ENCODE assay signal across 15 cellular contexts in genomic region chr10:12499587-12499986, GRCh38.
DNase-seq lines count a peak whose midpoint lies in the region; ATAC-seq, FAIRE-seq and TF ChIP-seq lines count a peak whose summit lies in the region.
"Had no signal": no experiment of that assay in that cellular context is flagged by ENCODE, and none has a peak within 500 bp of the region (broad histone marks: within the 10 kb centered on the region; RNA-seq: fewer than 3 reads in every experiment).

No MANE protein-coding gene starts in this region.

- H3K27ac ChIP-seq in caudate nucleus (ENCODE audit: low read depth, low read length) (peak overlapping the region; percentile 59), kidney (ENCODE audit: low read depth in 2 of 2, low read length in 2 of 2) (no peak overlapping the region), sigmoid colon (peak overlapping the region in 2 of 4 donors; percentile 12 to 14), left lung (no peak overlapping the region)

- DNase-seq in MV-4-11 (lab: John Stamatoyannopoulos, UW) (peak; percentile 28), caudate nucleus (lab: John Stamatoyannopoulos, UW) (peak in 27 of 61 donors; percentile 10 to 78 (median 30)), kidney (peak; percentile 13), sigmoid colon (peak; percentile 80), left lung (no peak), NCI-H2081 treated with DMSO at 0.1 percent for 48 hours (lab: John Stamatoyannopoulos, UW) (no peak)
- DNase-seq: activated CD4-positive, alpha-beta T cell treated with anti-CD3 and anti-CD28 coated beads, Interleukin-2, amount 10 ng/mL, durations not matched to agents 7 days and 5 days; activated T-cell treated with anti-CD3 and anti-CD28 coated beads, Interleukin-2, amount 50 U/mL, for 72 hours; MM.1S; NCI-H2171; SIG-M5 had no signal

- ATAC-seq in left lung, result no peak
- ATAC-seq in GM18511 (IDR thresholded peaks at IDR 0.05; ENCODE audit: unreplicated experiment), result no peak
- no peak for ATAC-seq in GM21723 (IDR thresholded peaks at IDR 0.05; ENCODE audit: unreplicated experiment)
- ATAC-seq: activated T-cell treated with anti-CD3 and anti-CD28 coated beads, Interleukin-2, amount 50 U/mL, for 72 hours had no signal

- no peak overlapping the region for H3K4me3 ChIP-seq in kidney (ENCODE audit: low read length in 2 of 2)
- H3K4me3 ChIP-seq in sigmoid colon, result no peak overlapping the region
- no peak overlapping the region for H3K4me3 ChIP-seq in left lung
- H3K4me3 ChIP-seq: uterus had no signal

- no peaks in the 10 kb centered on the region for H3K36me3 ChIP-seq in kidney (ENCODE audit: control insufficient read depth in 1 of 2, insufficient read depth in 2 of 2, low read length in 2 of 2)
- no peaks in the 10 kb centered on the region for H3K36me3 ChIP-seq in sigmoid colon
- H3K36me3 ChIP-seq in left lung, result no peaks in the 10 kb centered on the region
- H3K36me3 ChIP-seq: uterus had no signal

- TF ChIP-seq POLR2A in sigmoid colon (IDR thresholded peaks at IDR 0.05), result no peak

- H3K27me3 ChIP-seq in sigmoid colon, result no peaks in the 10 kb centered on the region
- no peaks in the 10 kb centered on the region for H3K27me3 ChIP-seq in left lung
- H3K27me3 ChIP-seq: uterus had no signal

- WGBS in sigmoid colon, 2 donors, result 91 to 93% methylated on average over 3 of the region's 3 CpGs

- intact Hi-C loops in kidney (cut with DNase I), result no loop called here
- intact Hi-C loops in sigmoid colon (cut with DNase I), result no loop called here
- intact Hi-C loops in left lung (cut with DNase I), result no loop called here

- no peak for FAIRE-seq in kidney (lab: Jason Lieb, UNC)
- FAIRE-seq: H1 had no signal

- TF ChIP-seq CTCF in kidney (IDR thresholded peaks at IDR 0.05; ENCODE audit: borderline replicate concordance, extremely low read depth, insufficient read depth) (no peak), sigmoid colon (IDR thresholded peaks at IDR 0.05) (no peak), left lung (IDR thresholded peaks at IDR 0.05) (no peak)

- H3K4me1 ChIP-seq in kidney (ENCODE audit: control insufficient read depth in 1 of 2, insufficient read depth in 1 of 2, low read depth in 1 of 2, low read length in 2 of 2) (peaks cover 6 to 7% of the 10 kb centered on the region in 2 donors), sigmoid colon (peaks cover 0 to 32% (median 24%) of the 10 kb centered on the region in 4 donors), left lung (peaks cover 9 to 22% of the 10 kb centered on the region in 2 donors)
- H3K4me1 ChIP-seq: uterus had no signal

- H3K9me3 ChIP-seq in kidney (ENCODE audit: control insufficient read depth in 1 of 2, low read length in 2 of 2) (no peaks in the 10 kb centered on the region), sigmoid colon (no peaks in the 10 kb centered on the region), left lung (no peaks in the 10 kb centered on the region)
- H3K9me3 ChIP-seq: uterus had no signal

- H3K9ac ChIP-seq in kidney (ENCODE audit: low read length in 2 of 2), result no peak overlapping the region

- TF ChIP-seq EP300 in sigmoid colon (IDR thresholded peaks at IDR 0.05), result no peak

Comparison
In these comparisons a context has a peak if more than half of its experiments do, and no peak if none do; other contexts are left out.
1. DNase-seq: peak in MV-4-11 (single experiment), kidney (single experiment) and sigmoid colon (single experiment); none in left lung (0 of 2) and NCI-H2081 treated with DMSO at 0.1 percent for 48 hours (single experiment).